In the genomic region with DNA sequence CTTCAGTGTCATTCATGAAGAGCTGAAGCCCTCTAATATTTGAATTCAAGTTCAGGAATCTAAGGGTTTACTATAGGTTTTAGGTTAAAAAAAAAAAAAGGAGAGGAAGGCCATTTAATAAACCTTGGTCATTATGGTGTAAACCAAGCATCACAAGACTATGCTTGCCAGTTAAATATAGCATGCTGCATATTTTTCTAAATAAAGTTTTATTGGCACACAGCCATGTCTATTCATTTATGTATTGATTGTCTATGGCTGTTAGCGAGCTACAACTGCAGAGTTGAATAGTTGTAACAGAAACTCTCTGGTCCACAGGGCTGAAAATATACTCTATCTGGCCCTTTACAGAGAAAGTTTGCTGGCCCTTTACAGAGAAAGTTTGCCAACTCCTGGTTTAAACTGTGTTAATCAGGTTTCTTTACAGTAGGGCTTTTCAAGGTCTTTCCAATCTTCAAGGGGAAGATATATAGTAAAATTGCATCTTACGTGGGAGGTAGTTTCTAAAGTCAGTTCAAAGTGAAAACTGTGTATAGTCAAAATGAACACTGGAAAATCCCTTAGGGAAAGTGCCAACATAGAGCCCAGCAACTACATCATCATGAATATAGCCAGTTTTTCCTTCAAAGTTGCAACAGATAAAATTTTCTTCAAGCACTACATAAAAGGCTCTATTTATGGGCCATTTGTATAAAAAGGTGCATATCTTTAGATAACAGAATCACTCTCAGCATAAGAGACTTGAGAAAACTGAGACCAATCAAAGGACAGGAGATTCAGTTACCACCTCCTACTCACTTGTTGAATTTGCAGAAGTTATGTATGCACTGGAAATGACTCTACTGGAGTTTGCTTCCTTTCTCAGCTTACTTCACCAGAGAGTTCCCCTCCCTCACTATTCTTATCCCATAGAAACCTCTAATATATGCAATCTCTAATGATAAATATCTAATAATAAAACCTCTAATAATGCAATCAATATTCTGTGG, we compare ENCODE assay signal across 12 cellular contexts. TPM values are rescaled to one million over a fixed set of nuclear protein-coding genes. Genes with fewer than 3 reads are reported as not detected.
DNase-seq lines count a peak whose midpoint lies in the region; ATAC-seq and TF ChIP-seq lines count a peak whose summit lies in the region.
"Had no signal": no experiment of that assay in that cellular context is flagged by ENCODE, and none has a peak within 500 bp of the region (broad histone marks: within the 10 kb centered on the region; RNA-seq: fewer than 3 reads in every experiment).

No MANE protein-coding gene starts in this region.

- H3K27me3 ChIP-seq in body of pancreas, result no peaks in the 10 kb centered on the region
- H3K27me3 ChIP-seq: foreskin keratinocyte, stomach had no signal

- TF ChIP-seq POLR2A in body of pancreas (IDR thresholded peaks at IDR 0.05), result no peak

- ATAC-seq in activated naive CD4-positive, alpha-beta T cell treated with anti-CD3 and anti-CD28 coated beads, Interleukin-2, amount 50 U/mL, for 72 hours, result peak; percentile 68 to 78
- peak; percentile 49 for ATAC-seq in HG02571 (IDR thresholded peaks at IDR 0.05; ENCODE audit: unreplicated experiment)
- ATAC-seq in HG03442 (IDR thresholded peaks at IDR 0.05; ENCODE audit: unreplicated experiment), result peak; percentile 66
- no peak for ATAC-seq in body of pancreas
- ATAC-seq: foreskin keratinocyte had no signal

- 49 to 53% methylated on average over 2 of the region's 2 CpGs for WGBS in body of pancreas, 2 donors

- H3K9me3 ChIP-seq in body of pancreas, result no peaks in the 10 kb centered on the region
- H3K9me3 ChIP-seq: stomach had no signal

- peak overlapping the region; percentile 55 to 94 for H3K27ac Mint-ChIP-seq in activated naive CD4-positive, alpha-beta T cell treated with anti-CD3 and anti-CD28 coated beads, Interleukin-2, amount 50 U/mL, for 72 hours

- no peaks in the 10 kb centered on the region for H3K4me1 ChIP-seq in body of pancreas

- no peak for TF ChIP-seq CTCF in body of pancreas (IDR thresholded peaks at IDR 0.05)

- H3K9me3 Mint-ChIP-seq in activated naive CD4-positive, alpha-beta T cell treated with anti-CD3 and anti-CD28 coated beads, Interleukin-2, amount 50 U/mL, for 72 hours, result no peaks in the 10 kb centered on the region

- no peaks in the 10 kb centered on the region for H3K36me3 Mint-ChIP-seq in activated naive CD4-positive, alpha-beta T cell treated with anti-CD3 and anti-CD28 coated beads, Interleukin-2, amount 50 U/mL, for 72 hours

- DNase-seq in activated naive CD4-positive, alpha-beta T cell treated with anti-CD3 and anti-CD28 coated beads, Interleukin-2, amount 50 U/mL, for 72 hours (ENCODE audit: low spot score in 2 of 2), result no peak
- DNase-seq in activated naive CD4-positive, alpha-beta T cell (lab: John Stamatoyannopoulos, UW), result no peak
- DNase-seq in superior temporal gyrus (ENCODE audit: extremely low spot score) (peak; percentile 17), NCI-H1105 (lab: John Stamatoyannopoulos, UW) (no peak), body of pancreas (no peak)
- no peak for DNase-seq in stimulated activated CD4-positive, alpha-beta T cell treated with anti-CD3 and anti-CD28 coated beads, Interleukin-4, amount 100 ng/mL, for 4 hours
- DNase-seq: foreskin keratinocyte, NCI-H524 treated with DMSO at 0.1 percent for 48 hours, SIG-M5, stomach had no signal

- intact Hi-C loops in body of pancreas (cut with DNase I), result no loop called here

- no peak overlapping the region for H3K4me3 ChIP-seq in body of pancreas
- H3K4me3 ChIP-seq: stomach had no signal

- H3K36me3 ChIP-seq in body of pancreas (replicated peaks in 1 of 2; ENCODE audit: insufficient read depth in 1 of 2, low read depth in 2 of 2), result no peaks in the 10 kb centered on the region
- H3K36me3 ChIP-seq: stomach had no signal

- no peak overlapping the region for H3K27ac ChIP-seq in body of pancreas
- H3K27ac ChIP-seq: foreskin keratinocyte, stomach had no signal

RNA-seq across cellular contexts. Expression of a gene that starts 49.7 kb away (rescaled TPM):
- total RNA-seq in activated naive CD4-positive, alpha-beta T cell treated with anti-CD3 and anti-CD28 coated beads, Interleukin-2, amount 50 U/mL, for 72 hours, result 10 to 100 TPM in 1 of 2 donors, 1 to 10 TPM in 1; 1.7 to 34.5 TPM
- total RNA-seq in body of pancreas, result 10 to 100 TPM in 1 of 2 donors, 1 to 10 TPM in 1; 7.3 to 14.3 TPM
